ENCODE assay signal across 1 cellular context in genomic region chr12:39402922-39403321, GRCh38.
TF ChIP-seq lines count a peak whose summit lies in the region.

No MANE protein-coding gene starts in this region.

TF ChIP-seq in HCT116, 20 proteins besides CTCF, POLR2A, EP300 and RAD21 (continued from another document):
- TF ChIP-seq MAX (IDR thresholded peaks at IDR 0.05) = no peak
- TF ChIP-seq EZH2phosphoT487 (IDR thresholded peaks at IDR 0.05; ENCODE audit: borderline replicate concordance) = no peak
- no peak for TF ChIP-seq POLR2AphosphoS5 (IDR thresholded peaks at IDR 0.05; ENCODE audit: low read depth, low read length)
- no peak for TF ChIP-seq CBX3 (IDR thresholded peaks at IDR 0.05; ENCODE audit: low read depth)
- TF ChIP-seq SIN3A (IDR thresholded peaks at IDR 0.05; ENCODE audit: low read depth) = no peak
- no peak for TF ChIP-seq ZFX (IDR thresholded peaks at IDR 0.05)
- no peak for TF ChIP-seq TCF7L2 (IDR thresholded peaks at IDR 0.05; ENCODE audit: borderline replicate concordance, extremely low read depth, insufficient read depth, insufficient read length)
- no peak for TF ChIP-seq YY1 (IDR thresholded peaks at IDR 0.05; ENCODE audit: extremely low read depth, insufficient replicate concordance, low read depth, low read length)
